8 cellular contexts compared by ENCODE assay signal in genomic region chr15:50908209-50909043, GRCh38. TPM values are rescaled to one million over a fixed set of nuclear protein-coding genes. Genes with fewer than 3 reads are reported as not detected.
DNase-seq lines count a peak whose midpoint lies in the region; ATAC-seq and TF ChIP-seq lines count a peak whose summit lies in the region.

Gene AP4E1 (plus strand): TSS chr15:50908683. CDS start chr15:50908779, 96 bp downstream.

- no peaks in the 10 kb centered on the region for H3K9me3 ChIP-seq in spleen

- no peaks in the 10 kb centered on the region for H3K27me3 ChIP-seq in spleen (replicated peaks in 1 of 7)

- H3K27me3 Mint-ChIP-seq in activated B cell treated with CpG ODN at 0.5 μM for 24 hours = no peaks in the 10 kb centered on the region

- H3K4me3 Mint-ChIP-seq in activated B cell treated with CpG ODN at 0.5 μM for 24 hours = peak within 1 kb of the TSS; percentile 91

- no peak for TF ChIP-seq CTCF in activated B cell treated with CpG ODN at 0.5 μM for 24 hours (IDR thresholded peaks at IDR 0.05)
- TF ChIP-seq CTCF in cardiac fibroblast (IDR thresholded peaks at IDR 0.05; ENCODE audit: low read depth, low read length) = peak; percentile 93
- TF ChIP-seq CTCF in spleen (IDR thresholded peaks at IDR 0.05 in 8 of 11, conservative IDR thresholded peaks at IDR 0.05 in 3 of 11) = peak; percentile 96 to 99 (median 98)

- H3K4me1 ChIP-seq in spleen = peaks cover 16 to 60% (median 47%) of the 10 kb centered on the region in 6 donors

- H3K4me3 ChIP-seq in cardiac fibroblast (replicated peaks in 1 of 2; ENCODE audit: low read depth in 2 of 2, low read length in 2 of 2) (peak within 1 kb of the TSS; percentile 92 to 99), spleen (peak within 1 kb of the TSS; percentile 75 to 98 (median 84))

- H3K27ac Mint-ChIP-seq in activated B cell treated with CpG ODN at 0.5 μM for 24 hours = peak within 1 kb of the TSS; percentile 97

- ATAC-seq in GM19025 (IDR thresholded peaks at IDR 0.05; ENCODE audit: low read depth, unreplicated experiment) (peak; percentile 46), HG03280 (IDR thresholded peaks at IDR 0.05; ENCODE audit: unreplicated experiment) (peak; percentile 67), activated B cell treated with CpG ODN at 0.5 μM for 24 hours (ENCODE audit: low read depth) (peak; percentile 58)

- peak in 2 of 3 donors; percentile 55 to 70 for TF ChIP-seq POLR2A in spleen (IDR thresholded peaks at IDR 0.05)

- intact Hi-C loops in activated B cell treated with CpG ODN at 0.5 μM for 24 hours (cut with micrococcal nuclease) (loop anchor here (1.0 to 10.0 kb wide), 12 partner anchors 36 to 1864 kb away; partner anchors contain the start of genes DTWD1, FAM227B, GABPB1 and SECISBP2L), spleen (cut with DNase I; ENCODE audit: low total_unique reads) (loop anchor here (10.0 kb wide), 1 partner anchor 224 kb away; the partner anchor contains the start of gene TRPM7)

- H3K36me3 ChIP-seq in spleen = peaks cover 0 to 27% (median 10%) of the 10 kb centered on the region in 6 donors

- POLR2A ChIA-PET in activated B cell treated with CpG ODN at 0.5 μM for 24 hours (lab: Charles Lee) = interaction anchor here (0.6 to 1.8 kb wide), 13 partner anchors 8 to 554 kb away, joined by 3 to 11 read pairs (median 4); partner anchors contain the start of genes GABPB1, SPPL2A and TRPM7

- peak; percentile 86 to 89 for DNase-seq in AML-193 (lab: John Stamatoyannopoulos, UW)
- peak; percentile 86 for DNase-seq in NCI-H345 (lab: John Stamatoyannopoulos, UW)
- peak; percentile 93 for DNase-seq in activated B cell treated with CpG ODN at 0.5 μM for 24 hours
- peak; percentile 96 to 97 for DNase-seq in cardiac fibroblast (ENCODE audit: low read depth in 2 of 2)
- DNase-seq in inferior parietal cortex (ENCODE audit: extremely low spot score) = peak; percentile 96
- DNase-seq in spleen = peak; percentile 98

- H3K4me1 Mint-ChIP-seq in activated B cell treated with CpG ODN at 0.5 μM for 24 hours = peaks cover 40% of the 10 kb centered on the region

- WGBS in spleen, 5 donors = 0 to 1% (median 0%) methylated on average over 76 to 102 of the region's 102 CpGs

- CTCF ChIA-PET in activated B cell treated with CpG ODN at 0.5 μM for 24 hours (lab: Charles Lee) = interaction anchor here (1.0 to 1.5 kb wide), 7 partner anchors 19 to 1287 kb away, joined by 3 to 8 read pairs (median 3); partner anchors contain the start of gene DTWD1

- H3K36me3 Mint-ChIP-seq in activated B cell treated with CpG ODN at 0.5 μM for 24 hours (ENCODE audit: low read depth) = peaks cover 23% of the 10 kb centered on the region

- H3K9me3 Mint-ChIP-seq in activated B cell treated with CpG ODN at 0.5 μM for 24 hours = no peaks in the 10 kb centered on the region

- H3K27ac ChIP-seq in spleen = peak within 1 kb of the TSS; percentile 94 to 98 (median 97)

RNA-seq across cellular contexts. Expression of gene AP4E1, which starts in this region (rescaled TPM):
- total RNA-seq in activated B cell treated with CpG ODN at 0.5 μM for 24 hours (11.1 and 13.4 TPM in 2 replicates), spleen (10 to 100 TPM; 12.6 to 17.4 (median 13.7) TPM)
- polyA plus RNA-seq in spleen = 1 to 10 TPM; 2.1 to 3.4 (median 2.5) TPM

Comparison
In these comparisons a context has a peak if more than half of its experiments do, and no peak if none do; other contexts are left out.
1. Peak in every context shown above with its lines: DNase-seq, ATAC-seq, H3K4me3 ChIP-seq and H3K27ac ChIP-seq.